In the genomic region with DNA sequence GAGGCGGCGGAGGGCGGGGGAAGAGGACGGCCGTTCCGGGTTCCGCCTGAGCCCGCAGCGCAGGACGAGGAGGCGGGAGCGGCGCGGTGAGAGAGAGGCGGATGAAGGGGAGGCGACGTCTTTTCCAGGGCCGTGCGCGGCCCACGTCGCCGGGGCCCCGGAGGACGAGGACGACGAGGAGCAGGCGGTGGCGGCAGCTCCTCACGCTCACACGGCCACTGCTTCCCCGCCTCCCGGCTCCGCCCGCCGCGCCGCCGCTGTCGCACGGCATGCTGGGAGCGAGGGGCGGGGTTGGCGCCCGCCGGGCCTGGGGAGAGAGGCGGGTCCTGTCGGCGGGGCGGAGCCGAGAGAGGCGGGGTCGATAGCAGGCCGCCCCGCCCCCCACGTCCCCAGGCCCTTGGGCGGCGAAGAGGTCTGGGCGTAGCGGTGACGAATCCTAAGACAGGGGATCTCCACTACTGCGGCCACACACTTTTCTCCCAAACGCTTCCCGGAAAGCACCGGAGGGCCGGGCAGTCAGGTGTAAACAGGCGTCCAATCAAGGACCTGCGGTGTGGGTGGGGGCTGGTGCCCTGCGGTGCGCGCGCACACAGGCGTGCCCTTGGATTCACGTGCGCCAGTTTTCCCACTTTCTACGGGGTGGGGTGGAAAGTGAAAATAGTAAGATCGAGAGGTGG, we compare ENCODE assay signal across 8 cellular contexts. TPM values are rescaled to one million over a fixed set of nuclear protein-coding genes. Genes with fewer than 3 reads are reported as not detected.
DNase-seq lines count a peak whose midpoint lies in the region; ATAC-seq and TF ChIP-seq lines count a peak whose summit lies in the region.
"Not testable (repeated sequence)": the region's sequence is repeated elsewhere in the genome, so short reads cannot be mapped to it uniquely, and the experiment has no call there.

Gene SMG1, minus strand, starts transcription at position 220 of the 677 bp plus-strand sequence. CDS start 367 bp downstream, outside the sequence.

- DNase-seq in NCI-H2029 treated with DMSO at 0.1 percent for 48 hours (lab: John Stamatoyannopoulos, UW), result peak; percentile 91
- peak; percentile 90 for DNase-seq in T-helper 9 cell
- DNase-seq in astrocyte of the cerebellum (ENCODE audit: low read depth), result peak; percentile 71
- DNase-seq in hepatic stellate cell (ENCODE audit: low spot score), result peak; percentile 92
- peak; percentile 97 to 98 for DNase-seq in vagina (ENCODE audit: extremely low spot score in 2 of 2)

- H3K9ac ChIP-seq in rectal smooth muscle tissue (ENCODE audit: low read length), result peak within 1 kb of the TSS; percentile 73

- H3K9me3 ChIP-seq in vagina, result not testable (repeated sequence)

- peak within 1 kb of the TSS; percentile 91 for H3K27ac ChIP-seq in rectal smooth muscle tissue (ENCODE audit: low read depth, low read length)
- peak within 1 kb of the TSS; percentile 91 for H3K27ac ChIP-seq in vagina

- in situ Hi-C loops in astrocyte of the cerebellum (cut with HindIII; ENCODE audit: low sequenced_read_pairs), result not testable (repeated sequence)

- intact Hi-C loops in vagina (cut with DNase I), result not testable (repeated sequence)

- peak; percentile 85 for ATAC-seq in GM18511 (IDR thresholded peaks at IDR 0.05; ENCODE audit: unreplicated experiment)
- peak; percentile 83 for ATAC-seq in HG03025 (IDR thresholded peaks at IDR 0.05; ENCODE audit: low FRiP score, unreplicated experiment)

- H3K4me1 ChIP-seq in rectal smooth muscle tissue (ENCODE audit: control insufficient read depth, insufficient read depth, low read length), result not testable (repeated sequence)
- H3K4me1 ChIP-seq in vagina, result peaks cover 32% of the 10 kb centered on the region

- not testable (repeated sequence) for H3K36me3 ChIP-seq in rectal smooth muscle tissue (ENCODE audit: control insufficient read depth, insufficient read depth, low read length); vagina

- TF ChIP-seq POLR2A in vagina (IDR thresholded peaks at IDR 0.05), result peak in 1 of 2 donors; percentile 84

- H3K27me3 ChIP-seq in rectal smooth muscle tissue (ENCODE audit: control insufficient read depth, insufficient read depth, low read length); vagina: not testable (repeated sequence)

- not testable (repeated sequence) for TF ChIP-seq CTCF in astrocyte of the cerebellum (IDR thresholded peaks at IDR 0.05; ENCODE audit: low read depth, low read length, missing control alignments); vagina (IDR thresholded peaks at IDR 0.05)

- H3K4me3 ChIP-seq in astrocyte of the cerebellum (ENCODE audit: low read depth, low read length) (peak within 1 kb of the TSS; percentile 63), rectal smooth muscle tissue (ENCODE audit: low read length) (peak within 1 kb of the TSS; percentile 80), vagina (peak within 1 kb of the TSS; percentile 67 to 90)

RNA-seq across cellular contexts. Expression of gene SMG1, which starts in this region (rescaled TPM):
- total RNA-seq in vagina, result 106 TPM

Comparison
In these comparisons a context has a peak if more than half of its experiments do, and no peak if none do; other contexts are left out.
1. Peak in every context shown above with its lines: DNase-seq, ATAC-seq, H3K4me3 ChIP-seq and H3K27ac ChIP-seq.